In genomic region chr10:43262043-43262901, GRCh38 we compare ENCODE assay signal across 1 cellular context.
TF ChIP-seq lines count a peak whose summit lies in the region.

No MANE protein-coding gene starts in this region.

TF ChIP-seq in GM23338, 12 proteins besides CTCF, POLR2A, EP300 and RAD21 (continued from another document):
- TF ChIP-seq ZNF462 (CRISPR knock-in tag; IDR thresholded peaks at IDR 0.05) (no peak), EZH2phosphoT487 (IDR thresholded peaks at IDR 0.05; ENCODE audit: unreplicated experiment) (no peak), CREB1 (CRISPR knock-in tag; IDR thresholded peaks at IDR 0.05; ENCODE audit: low read depth) (no peak), ETS1 (IDR thresholded peaks at IDR 0.05) (no peak), POLR2AphosphoS5 (IDR thresholded peaks at IDR 0.05; ENCODE audit: low read depth) (no peak), REST (IDR thresholded peaks at IDR 0.05; ENCODE audit: unreplicated experiment) (no peak), JUNB (IDR thresholded peaks at IDR 0.05; ENCODE audit: unreplicated experiment) (no peak)
TF ChIP-seq in GM23338: peak in this region for 0.
